9 cellular contexts compared by ENCODE assay signal in genomic region chr7:29177963-29178612, GRCh38. TPM values are rescaled to one million over a fixed set of nuclear protein-coding genes. Genes with fewer than 3 reads are reported as not detected.
DNase-seq lines count a peak whose midpoint lies in the region; ATAC-seq and TF ChIP-seq lines count a peak whose summit lies in the region.
"Had no signal": no experiment of that assay in that cellular context is flagged by ENCODE, and none has a peak within 500 bp of the region (broad histone marks: within the 10 kb centered on the region; RNA-seq: fewer than 3 reads in every experiment).

No MANE protein-coding gene starts in this region.

- peak overlapping the region; percentile 42 for H3K4me3 Mint-ChIP-seq in dendritic cell treated with granulocyte-macrophage colony-stimulating factor and Interleukin-4, amounts not matched to agents 40 ng/mL and 50 ng/mL, for 4 days
- H3K4me3 Mint-ChIP-seq in natural killer cell treated with Interleukin-12 subunit alpha and Interleukin-12 subunit beta and Interleukin-15 and Interleukin-18, amount 100 ng/mL, for 72 hours: no peak overlapping the region
- H3K4me3 Mint-ChIP-seq in endothelial cell (ENCODE audit: unreplicated experiment): no peak overlapping the region
- H3K4me3 Mint-ChIP-seq in HFFc6: no peak overlapping the region

- no peaks in the 10 kb centered on the region for H3K9me3 Mint-ChIP-seq in dendritic cell treated with granulocyte-macrophage colony-stimulating factor and Interleukin-4, amounts not matched to agents 40 ng/mL and 50 ng/mL, for 4 days
- H3K9me3 Mint-ChIP-seq in natural killer cell treated with Interleukin-12 subunit alpha and Interleukin-12 subunit beta and Interleukin-15 and Interleukin-18, amount 100 ng/mL, for 72 hours: no peaks in the 10 kb centered on the region
- no peaks in the 10 kb centered on the region for H3K9me3 Mint-ChIP-seq in endothelial cell (ENCODE audit: unreplicated experiment)
- H3K9me3 Mint-ChIP-seq in HFFc6: peaks cover 15% of the 10 kb centered on the region

- no peaks in the 10 kb centered on the region for H3K27me3 Mint-ChIP-seq in dendritic cell treated with granulocyte-macrophage colony-stimulating factor and Interleukin-4, amounts not matched to agents 40 ng/mL and 50 ng/mL, for 4 days
- peaks cover 14 to 17% of the 10 kb centered on the region in 2 donors for H3K27me3 Mint-ChIP-seq in natural killer cell treated with Interleukin-12 subunit alpha and Interleukin-12 subunit beta and Interleukin-15 and Interleukin-18, amount 100 ng/mL, for 72 hours
- H3K27me3 Mint-ChIP-seq in endothelial cell (ENCODE audit: unreplicated experiment): peaks cover 1% of the 10 kb centered on the region
- peaks cover 3% of the 10 kb centered on the region for H3K27me3 Mint-ChIP-seq in HFFc6 (ENCODE audit: insufficient read depth)

- peak overlapping the region; percentile 47 for H3K27ac Mint-ChIP-seq in dendritic cell treated with granulocyte-macrophage colony-stimulating factor and Interleukin-4, amounts not matched to agents 40 ng/mL and 50 ng/mL, for 4 days
- no peak overlapping the region for H3K27ac Mint-ChIP-seq in natural killer cell treated with Interleukin-12 subunit alpha and Interleukin-12 subunit beta and Interleukin-15 and Interleukin-18, amount 100 ng/mL, for 72 hours
- H3K27ac Mint-ChIP-seq in endothelial cell (ENCODE audit: unreplicated experiment) (no peak overlapping the region), HFFc6 (no peak overlapping the region)

- intact Hi-C loops in dendritic cell treated with granulocyte-macrophage colony-stimulating factor and Interleukin-4, amounts not matched to agents 40 ng/mL and 50 ng/mL, for 4 days (cut with micrococcal nuclease): no loop called here

- TF ChIP-seq CTCF in endothelial cell (IDR thresholded peaks at IDR 0.05; ENCODE audit: unreplicated experiment): no peak
- no peak for TF ChIP-seq CTCF in HFFc6 (IDR thresholded peaks at IDR 0.05)

- ATAC-seq in natural killer cell treated with Interleukin-12 subunit alpha and Interleukin-12 subunit beta and Interleukin-15 and Interleukin-18, amount 100 ng/mL, for 72 hours: peak; percentile 51 to 52

- DNase-seq in A172 (ENCODE audit: low spot score) (peak; percentile 41), NOMO-1 treated with DMSO at 0.1 percent for 48 hours (lab: John Stamatoyannopoulos, UW; ENCODE audit: unreplicated experiment) (peak; percentile 86), NCI-H774 (lab: John Stamatoyannopoulos, UW) (no peak), amniotic stem cell (lab: John Stamatoyannopoulos, UW) (no peak), endothelial cell (ENCODE audit: low spot score) (no peak), HFFc6 (no peak)
- DNase-seq in natural killer cell treated with Interleukin-12 subunit alpha and Interleukin-12 subunit beta and Interleukin-15 and Interleukin-18, amount 100 ng/mL, for 72 hours (ENCODE audit: low spot score): no peak
- DNase-seq: activated CD8-positive, alpha-beta memory T cell treated with anti-CD3 and anti-CD28 coated beads, Interleukin-2, amount 50 U/mL, for 48 hours had no signal

- peaks cover 35% of the 10 kb centered on the region for H3K4me1 Mint-ChIP-seq in dendritic cell treated with granulocyte-macrophage colony-stimulating factor and Interleukin-4, amounts not matched to agents 40 ng/mL and 50 ng/mL, for 4 days (ENCODE audit: low read depth)
- peaks cover 6 to 9% of the 10 kb centered on the region in 2 donors for H3K4me1 Mint-ChIP-seq in natural killer cell treated with Interleukin-12 subunit alpha and Interleukin-12 subunit beta and Interleukin-15 and Interleukin-18, amount 100 ng/mL, for 72 hours (ENCODE audit: low read depth in 2 of 2)
- no peaks in the 10 kb centered on the region for H3K4me1 Mint-ChIP-seq in endothelial cell (ENCODE audit: unreplicated experiment)
- no peaks in the 10 kb centered on the region for H3K4me1 Mint-ChIP-seq in HFFc6 (ENCODE audit: low read depth)

- H3K36me3 Mint-ChIP-seq in dendritic cell treated with granulocyte-macrophage colony-stimulating factor and Interleukin-4, amounts not matched to agents 40 ng/mL and 50 ng/mL, for 4 days (ENCODE audit: low read depth): peaks cover 54% of the 10 kb centered on the region
- no peaks in the 10 kb centered on the region for H3K36me3 Mint-ChIP-seq in natural killer cell treated with Interleukin-12 subunit alpha and Interleukin-12 subunit beta and Interleukin-15 and Interleukin-18, amount 100 ng/mL, for 72 hours
- H3K36me3 Mint-ChIP-seq in endothelial cell (ENCODE audit: low read depth, unreplicated experiment) (no peaks in the 10 kb centered on the region), HFFc6 (ENCODE audit: low read depth) (no peaks in the 10 kb centered on the region)

RNA-seq across cellular contexts. Expression of gene CHN2, which starts 16.5 kb away (rescaled TPM):
- 2.3 and 5.5 TPM in 2 replicates for total RNA-seq in A172 (2014; rRNA removed; shearing (Covaris generic))
- 1 to 10 TPM in 1 of 2 donors, under 1 TPM in 1; 0.70 to 2.1 TPM for total RNA-seq in natural killer cell treated with Interleukin-12 subunit alpha and Interleukin-12 subunit beta and Interleukin-15 and Interleukin-18, amount 100 ng/mL, for 72 hours
- total RNA-seq in endothelial cell (ENCODE audit: unreplicated experiment): 3.4 TPM
- total RNA-seq in HFFc6 (2021; fragmentation: NEBNext Ultra II Directional; extraction: Animal tissue kit (Norgen Biotek cat#: 25700)): not detected

RNA-seq across cellular contexts. Expression of gene CPVL, which starts 31.8 kb away (rescaled TPM):
- total RNA-seq in A172 (2014; rRNA removed; shearing (Covaris generic)): 27.5 and 30.2 TPM in 2 replicates
- total RNA-seq in natural killer cell treated with Interleukin-12 subunit alpha and Interleukin-12 subunit beta and Interleukin-15 and Interleukin-18, amount 100 ng/mL, for 72 hours: 1 to 10 TPM in 1 of 2 donors, not detected in 1; 1.4 TPM
- total RNA-seq in endothelial cell (ENCODE audit: unreplicated experiment): 21.8 TPM
- not detected for total RNA-seq in HFFc6 (2021; fragmentation: NEBNext Ultra II Directional; extraction: Animal tissue kit (Norgen Biotek cat#: 25700))

Comparison
In these comparisons a context has a peak if more than half of its experiments do, and no peak if none do; other contexts are left out.
1. DNase-seq: peak in A172 (single experiment) and NOMO-1 treated with DMSO at 0.1 percent for 48 hours (single experiment); none in natural killer cell treated with Interleukin-12 subunit alpha and Interleukin-12 subunit beta and Interleukin-15 and Interleukin-18, amount 100 ng/mL, for 72 hours (single experiment), NCI-H774 (single experiment), amniotic stem cell (single experiment), endothelial cell (single experiment) and HFFc6 (single experiment).